12 cellular contexts compared by ENCODE assay signal in the genomic region with DNA sequence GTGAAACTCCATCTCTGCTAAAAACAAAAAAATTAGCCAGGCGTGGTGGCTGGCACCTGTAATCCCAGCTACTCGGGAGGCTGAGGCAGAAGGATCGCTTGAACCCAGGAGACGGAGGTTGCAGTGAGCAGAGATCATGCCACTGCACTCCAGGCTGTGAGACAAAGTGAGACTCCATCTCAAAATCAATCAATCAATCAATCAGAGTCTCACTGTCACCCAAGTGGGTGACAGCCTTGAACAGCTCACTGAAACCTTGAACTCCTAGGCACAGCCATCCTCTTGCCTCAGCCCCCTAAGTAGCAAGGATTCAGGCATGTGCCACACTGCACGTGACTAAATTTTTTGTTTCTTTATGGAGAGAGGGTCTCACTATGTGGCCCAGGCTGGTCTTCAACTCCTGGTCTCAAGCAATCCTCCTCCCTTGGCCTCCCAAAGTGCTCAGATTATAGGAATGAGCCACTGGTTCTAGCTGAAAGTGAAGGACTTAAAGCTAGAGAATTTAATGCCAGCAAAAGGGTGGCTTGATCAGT. TPM values are rescaled to one million over a fixed set of nuclear protein-coding genes. Genes with fewer than 3 reads are reported as not detected.
A peak's percentile ranks its signal among the peaks of the same experiment; 100 is the strongest.
DNase-seq lines count a peak whose midpoint lies in the region; ATAC-seq and TF ChIP-seq lines count a peak whose summit lies in the region.
"Had no signal": no experiment of that assay in that cellular context is flagged by ENCODE, and none has a peak within 500 bp of the region (broad histone marks: within the 10 kb centered on the region; RNA-seq: fewer than 3 reads in every experiment).

No MANE protein-coding gene starts in this region.

- H3K9me3 ChIP-seq in left ventricle myocardium inferior (replicated peaks) (no peaks in the 10 kb centered on the region), neural cell (ENCODE audit: low read length) (no peaks in the 10 kb centered on the region), vagina (no peaks in the 10 kb centered on the region), left lung (no peaks in the 10 kb centered on the region), neuronal stem cell (replicated peaks in 1 of 2; ENCODE audit: control insufficient read depth in 2 of 2, insufficient read depth in 1 of 2, low read depth in 1 of 2, low read length in 2 of 2) (peaks cover 0 to 1% of the 10 kb centered on the region in 2 donors)

- H3K18ac ChIP-seq in neuronal stem cell (ENCODE audit: low read length), result no peak overlapping the region

- H3K14ac ChIP-seq in neuronal stem cell (ENCODE audit: low read length), result no peak overlapping the region

- H2BK12ac ChIP-seq in neuronal stem cell (ENCODE audit: low read length), result no peak overlapping the region

- intact Hi-C loops in left ventricle myocardium inferior (cut with micrococcal nuclease), result no loop called here
- intact Hi-C loops in left cardiac atrium (cut with DNase I), result no loop called here
- intact Hi-C loops in vagina (cut with DNase I), result no loop called here
- intact Hi-C loops in left lung (cut with DNase I), result no loop called here

- H3K9me3 Mint-ChIP-seq in central memory CD8-positive, alpha-beta T cell, result no peaks in the 10 kb centered on the region

- H4K20me1 ChIP-seq in neural cell (ENCODE audit: insufficient read depth), result peaks cover 19% of the 10 kb centered on the region

- no peak overlapping the region for H4K91ac ChIP-seq in neuronal stem cell (ENCODE audit: low read depth, low read length, poor library complexity)

- H3K4me3 ChIP-seq in left ventricle myocardium inferior, result peak overlapping the region; percentile 17
- H3K4me3 ChIP-seq in neural cell (ENCODE audit: low read length), result no peak overlapping the region
- no peak overlapping the region for H3K4me3 ChIP-seq in vagina
- H3K4me3 ChIP-seq in left lung, result no peak overlapping the region
- no peak overlapping the region for H3K4me3 ChIP-seq in neuronal stem cell (ENCODE audit: low read length in 2 of 2)

- H3K4me1 Mint-ChIP-seq in central memory CD8-positive, alpha-beta T cell, result peaks cover 79% of the 10 kb centered on the region

- H3K36me3 ChIP-seq in left ventricle myocardium inferior, result no peaks in the 10 kb centered on the region
- H3K36me3 ChIP-seq in neural cell (ENCODE audit: insufficient read depth, low read length), result no peaks in the 10 kb centered on the region
- no peaks in the 10 kb centered on the region for H3K36me3 ChIP-seq in vagina
- peaks cover 0 to 9% of the 10 kb centered on the region in 2 donors for H3K36me3 ChIP-seq in left lung
- H3K36me3 ChIP-seq in neuronal stem cell (replicated peaks in 1 of 2; ENCODE audit: control insufficient read depth in 2 of 2, insufficient read depth in 2 of 2, low read length in 2 of 2), result peaks cover 0 to 59% of the 10 kb centered on the region in 2 donors

- WGBS in neuronal stem cell (ENCODE audit: extremely low coverage in 2 of 2, insufficient read length in 2 of 2, insufficient replicate concordance in 1 of 2), 2 donors, result no CpG with 5 or more reads among the region's 5 CpGs

- H3K27ac ChIP-seq in left ventricle myocardium inferior (replicated peaks), result peak overlapping the region; percentile 78
- no peak overlapping the region for H3K27ac ChIP-seq in neural cell (ENCODE audit: low read length)
- H3K27ac ChIP-seq in vagina, result peak overlapping the region; percentile 59
- H3K27ac ChIP-seq in left lung, result peak overlapping the region in 1 of 2 donors; percentile 45
- no peak overlapping the region for H3K27ac ChIP-seq in neuronal stem cell (replicated peaks; ENCODE audit: low read length)

- peak overlapping the region; percentile 87 for H3K27ac Mint-ChIP-seq in central memory CD8-positive, alpha-beta T cell (ENCODE audit: low read depth)

- no peak for ATAC-seq in left cardiac atrium
- ATAC-seq in central memory CD8-positive, alpha-beta T cell (replicated peaks; ENCODE audit: extremely low read depth, poor library complexity, severe bottlenecking), result no peak
- no peak for ATAC-seq in GM18909 (IDR thresholded peaks at IDR 0.05; ENCODE audit: poor library complexity, unreplicated experiment)
- ATAC-seq in left lung, result no peak

- H3K27me3 Mint-ChIP-seq in central memory CD8-positive, alpha-beta T cell, result no peaks in the 10 kb centered on the region

- H3K27me3 ChIP-seq in left ventricle myocardium inferior (ENCODE audit: low read depth), result no peaks in the 10 kb centered on the region
- no peaks in the 10 kb centered on the region for H3K27me3 ChIP-seq in neural cell (ENCODE audit: insufficient read depth, low read depth, low read length)
- no peaks in the 10 kb centered on the region for H3K27me3 ChIP-seq in vagina
- no peaks in the 10 kb centered on the region for H3K27me3 ChIP-seq in left lung
- no peaks in the 10 kb centered on the region for H3K27me3 ChIP-seq in neuronal stem cell (ENCODE audit: control insufficient read depth in 3 of 3, insufficient read depth in 3 of 3, low read depth in 1 of 3, low read length in 3 of 3)

- peaks cover 89% of the 10 kb centered on the region for H3K79me2 ChIP-seq in neural cell (replicated peaks; ENCODE audit: insufficient read depth, low read length)

- no peak overlapping the region for H2AK5ac ChIP-seq in neuronal stem cell (ENCODE audit: low read depth, low read length)

- H3F3A ChIP-seq in neural cell (ENCODE audit: insufficient read depth, low read length, poor library complexity, severe bottlenecking), result no peaks in the 10 kb centered on the region

- no peak overlapping the region for H3K4me2 ChIP-seq in neural cell (ENCODE audit: low read length)
- no peak overlapping the region for H3K4me2 ChIP-seq in neuronal stem cell (ENCODE audit: insufficient read depth, low read length, poor library complexity, severe bottlenecking)

- TF ChIP-seq CTCF in left ventricle myocardium inferior (IDR thresholded peaks at IDR 0.05; ENCODE audit: borderline replicate concordance), result no peak
- TF ChIP-seq CTCF in neural cell (IDR thresholded peaks at IDR 0.05; ENCODE audit: poor library complexity, severe bottlenecking), result no peak
- no peak for TF ChIP-seq CTCF in vagina (IDR thresholded peaks at IDR 0.05)
- TF ChIP-seq CTCF in left lung (IDR thresholded peaks at IDR 0.05), result no peak

- no peaks in the 10 kb centered on the region for H3K9me2 ChIP-seq in neural cell (ENCODE audit: insufficient read depth, low read length)

- peak; percentile 15 for TF ChIP-seq EP300 in neural cell (conservative IDR thresholded peaks at IDR 0.05; ENCODE audit: poor library complexity, severe bottlenecking)

- H3K4me3 Mint-ChIP-seq in central memory CD8-positive, alpha-beta T cell, result no peak overlapping the region

- H4K8ac ChIP-seq in neuronal stem cell (ENCODE audit: low read depth, low read length), result no peak overlapping the region

- H2BK120ac ChIP-seq in neuronal stem cell (ENCODE audit: low read depth, low read length), result no peak overlapping the region

- no peak for TF ChIP-seq RAD21 in neural cell (conservative IDR thresholded peaks at IDR 0.05)

- H3K23ac ChIP-seq in neuronal stem cell (ENCODE audit: low read depth, low read length, poor library complexity), result no peak overlapping the region

- H3K4me1 ChIP-seq in left ventricle myocardium inferior (peaks cover 89% of the 10 kb centered on the region), vagina (peaks cover 69% of the 10 kb centered on the region), left lung (peaks cover 15 to 69% of the 10 kb centered on the region in 2 donors), neuronal stem cell (ENCODE audit: control insufficient read depth in 2 of 2, insufficient read depth in 1 of 2, low read depth in 1 of 2, low read length in 2 of 2) (peaks cover 4 to 6% of the 10 kb centered on the region in 2 donors)

- H3K36me3 Mint-ChIP-seq in central memory CD8-positive, alpha-beta T cell (ENCODE audit: insufficient read depth), result peaks cover 16% of the 10 kb centered on the region

- no peak overlapping the region for H3K9ac ChIP-seq in neural cell (ENCODE audit: low read length)
- H3K9ac ChIP-seq in neuronal stem cell (ENCODE audit: low read depth, low read length, poor library complexity), result no peak overlapping the region

- no peak for TF ChIP-seq POLR2A in vagina (IDR thresholded peaks at IDR 0.05)

- no peak overlapping the region for H2AFZ ChIP-seq in neural cell (ENCODE audit: low read depth, low read length)
- H2AFZ ChIP-seq in neuronal stem cell (ENCODE audit: low read length), result no peak overlapping the region

- DNase-seq in left ventricle myocardium inferior (no peak), left cardiac atrium (no peak), vagina (ENCODE audit: extremely low spot score in 2 of 2) (no peak), left lung (no peak), neuronal stem cell (ENCODE audit: low spot score) (no peak)
- no peak for DNase-seq in central memory CD8-positive, alpha-beta T cell (ENCODE audit: low spot score in 2 of 2)
- DNase-seq: activated T-cell treated with anti-CD3 and anti-CD28 coated beads for 4 hours; cortex of kidney; NCI-H1694; stimulated activated CD8-positive, alpha-beta memory T cell treated with anti-CD3 and anti-CD28 coated beads, Interleukin-4, amount 100 ng/mL, for 48 hours had no signal

- H2BK15ac ChIP-seq in neuronal stem cell (ENCODE audit: low read length), result no peak overlapping the region

- peaks cover 6% of the 10 kb centered on the region for H3K79me1 ChIP-seq in neuronal stem cell (ENCODE audit: low read depth, low read length)

- H3K4ac ChIP-seq in neuronal stem cell (ENCODE audit: low read length), result no peak overlapping the region

- H2BK5ac ChIP-seq in neuronal stem cell (ENCODE audit: low read length), result no peak overlapping the region

TF ChIP-seq in neural cell, 6 proteins besides CTCF, POLR2A, EP300 and RAD21:
- no peak for TF ChIP-seq EZH2 (IDR thresholded peaks at IDR 0.05; ENCODE audit: borderline replicate concordance, insufficient read depth, low read length, poor library complexity, severe bottlenecking)
- no peak for TF ChIP-seq MXI1 (conservative IDR thresholded peaks at IDR 0.05; ENCODE audit: poor library complexity, severe bottlenecking)
- no peak for TF ChIP-seq POLR2AphosphoS5 (IDR thresholded peaks at IDR 0.05)
TF ChIP-seq in neural cell: peak in this region for 0.

RNA-seq across cellular contexts. Expression of gene GNB1, which starts 44.4 kb away (rescaled TPM):
- total RNA-seq in left ventricle myocardium inferior, result 158 TPM
- 100 to 1,000 TPM; 188 to 206 TPM for total RNA-seq in left cardiac atrium
- polyA plus RNA-seq in neural cell, result 308 and 325 TPM in 2 replicates
- 311 and 335 TPM in 2 replicates for polyA minus RNA-seq in neural cell
- 159 TPM for total RNA-seq in vagina
- 100 to 1,000 TPM; 347 to 360 TPM for total RNA-seq in left lung
- 291 TPM for polyA plus RNA-seq in neuronal stem cell (2013, experiment 1 of 2)
- polyA plus RNA-seq in neuronal stem cell (2013, experiment 2 of 2), result 287 TPM

Comparison
In these comparisons a context has a peak if more than half of its experiments do, and no peak if none do; other contexts are left out.
1. H3K27ac ChIP-seq: peak in left ventricle myocardium inferior (single experiment) and vagina (single experiment); none in neural cell (single experiment) and neuronal stem cell (single experiment).